In genomic region chr5:166119506-166119905, GRCh38 we compare ENCODE assay signal across 3 cellular contexts.
"Had no signal": no experiment of that assay in that cellular context is flagged by ENCODE, and none has a peak within 500 bp of the region (broad histone marks: within the 10 kb centered on the region; RNA-seq: fewer than 3 reads in every experiment).

No MANE protein-coding gene starts in this region.

- DNase-seq: GDM1, GF-D8 had no signal

- H3K4me3 ChIP-seq: GM12878 had no signal
